ENCODE assay signal across 21 cellular contexts in genomic region chr20:43917380-43917779, GRCh38. TPM values are rescaled to one million over a fixed set of nuclear protein-coding genes. Genes with fewer than 3 reads are reported as not detected.
DNase-seq lines count a peak whose midpoint lies in the region; ATAC-seq and TF ChIP-seq lines count a peak whose summit lies in the region.
"Had no signal": no experiment of that assay in that cellular context is flagged by ENCODE, and none has a peak within 500 bp of the region (broad histone marks: within the 10 kb centered on the region; RNA-seq: fewer than 3 reads in every experiment).

No MANE protein-coding gene starts in this region.

- no peak overlapping the region for H3K27ac ChIP-seq in Karpas-422 (ENCODE audit: low read length)
- no peak overlapping the region for H3K27ac ChIP-seq in mesenchymal stem cell (ENCODE audit: low read length, poor library complexity, severe bottlenecking)
- H3K27ac ChIP-seq: right atrium auricular region, tibial artery had no signal

- H3K36me3 ChIP-seq in GM06990 (ENCODE audit: control insufficient read depth, insufficient read depth, low read length): no peaks in the 10 kb centered on the region
- no peaks in the 10 kb centered on the region for H3K36me3 ChIP-seq in Karpas-422 (ENCODE audit: insufficient read depth, low read length)
- H3K36me3 ChIP-seq in mesenchymal stem cell (ENCODE audit: control insufficient read depth in 1 of 2, insufficient read depth in 2 of 2, low read depth in 1 of 2, low read length in 2 of 2): no peaks in the 10 kb centered on the region
- H3K36me3 ChIP-seq: MG63, right atrium auricular region, tibial artery had no signal

- H4K8ac ChIP-seq in mesenchymal stem cell (ENCODE audit: low read length): no peak overlapping the region

- peaks cover 50% of the 10 kb centered on the region for H3K27me3 Mint-ChIP-seq in activated T-helper 17 cell treated with anti-CD3 and anti-CD28 coated beads, Interleukin-2, amount 50 U/mL, for 72 hours

- peaks cover 4% of the 10 kb centered on the region for H3K9me3 Mint-ChIP-seq in activated T-helper 17 cell treated with anti-CD3 and anti-CD28 coated beads, Interleukin-2, amount 50 U/mL, for 72 hours

- H3K79me1 ChIP-seq in mesenchymal stem cell (replicated peaks; ENCODE audit: low read length, poor library complexity, severe bottlenecking): no peaks in the 10 kb centered on the region

- 95% methylated on average over 7 of the region's 9 CpGs for WGBS in mesenchymal stem cell

- H3K27me3 ChIP-seq in GM06990 (replicated peaks; ENCODE audit: control insufficient read depth, insufficient read depth, low read length) (no peaks in the 10 kb centered on the region; the same call in 1 of the 2 replicates), Karpas-422 (ENCODE audit: low read length) (no peaks in the 10 kb centered on the region), mesenchymal stem cell (ENCODE audit: control insufficient read depth in 1 of 2, insufficient read depth in 1 of 2, low read length in 2 of 2) (peaks cover 11 to 82% of the 10 kb centered on the region in 2 experiments)

- peak overlapping the region; percentile 80 for H3K4me3 Mint-ChIP-seq in activated T-helper 17 cell treated with anti-CD3 and anti-CD28 coated beads, Interleukin-2, amount 50 U/mL, for 72 hours

- H3K79me2 ChIP-seq in Karpas-422 (ENCODE audit: low read length): no peaks in the 10 kb centered on the region

- no peaks in the 10 kb centered on the region for H4K20me1 ChIP-seq in Karpas-422 (ENCODE audit: insufficient read depth, low read depth, low read length)

- peak overlapping the region in 1 of 2 experiments; percentile 44 for H3K14ac ChIP-seq in mesenchymal stem cell (ENCODE audit: low read length in 2 of 2)

- no peak overlapping the region for H2BK12ac ChIP-seq in mesenchymal stem cell (ENCODE audit: low read length in 2 of 2)

- H2BK5ac ChIP-seq in mesenchymal stem cell (ENCODE audit: low read depth, low read length, poor library complexity, severe bottlenecking): no peak overlapping the region

- H3K18ac ChIP-seq in mesenchymal stem cell (ENCODE audit: low read depth in 1 of 2, low read length in 2 of 2): no peak overlapping the region

- DNase-seq in GM06990 (ENCODE audit: extremely low read depth, insufficient read length): no peak
- DNase-seq in Karpas-422: no peak
- DNase-seq in mesenchymal stem cell: no peak
- DNase-seq in MV-4-11 (lab: John Stamatoyannopoulos, UW): no peak
- DNase-seq in NCI-H187 (lab: John Stamatoyannopoulos, UW): no peak
- no peak for DNase-seq in GDM1 (lab: John Stamatoyannopoulos, UW)
- DNase-seq: activated CD4-positive, alpha-beta T cell treated with anti-CD3 and anti-CD28 coated beads, Interleukin-2, amount 10 ng/mL, durations not matched to agents 7 days and 5 days; activated CD8-positive, alpha-beta memory T cell treated with anti-CD3 and anti-CD28 coated beads, Interleukin-2, amount 50 U/mL, for 48 hours; amygdala; COR-L47; effector CD4-positive, alpha-beta T cell; EL; H9; MG63; NCI-H2029; nucleus accumbens; T-cell had no signal

- H3K23ac ChIP-seq in mesenchymal stem cell (ENCODE audit: low read length in 2 of 2): no peak overlapping the region

- H3K4me1 Mint-ChIP-seq in activated T-helper 17 cell treated with anti-CD3 and anti-CD28 coated beads, Interleukin-2, amount 50 U/mL, for 72 hours: peaks cover 19% of the 10 kb centered on the region

- no peak for TF ChIP-seq CTCF in GM06990 (IDR thresholded peaks at IDR 0.05; ENCODE audit: insufficient read depth, low read length, poor library complexity, severe bottlenecking)

- no peak overlapping the region for H3K4ac ChIP-seq in mesenchymal stem cell (ENCODE audit: low read depth in 1 of 2, low read length in 2 of 2)

- H3K9me3 ChIP-seq in Karpas-422 (ENCODE audit: low read length): no peaks in the 10 kb centered on the region
- H3K9me3 ChIP-seq in mesenchymal stem cell (ENCODE audit: control insufficient read depth, low read length): peaks cover 11% of the 10 kb centered on the region

- H3K4me3 ChIP-seq in GM06990 (replicated peaks; ENCODE audit: low read depth, low read length): peak overlapping the region; percentile 70
- no peak overlapping the region for H3K4me3 ChIP-seq in Karpas-422 (ENCODE audit: low read length)
- no peak overlapping the region for H3K4me3 ChIP-seq in mesenchymal stem cell (ENCODE audit: insufficient read depth in 1 of 2, low read depth in 1 of 2, low read length in 2 of 2)
- H3K4me3 ChIP-seq: MG63, right atrium auricular region, tibial artery had no signal

- no peak overlapping the region for H2AK5ac ChIP-seq in mesenchymal stem cell (ENCODE audit: low read length, severe bottlenecking)

- H2BK120ac ChIP-seq in mesenchymal stem cell (ENCODE audit: low read depth, low read length): peak overlapping the region; percentile 62

- ATAC-seq in activated T-helper 17 cell treated with anti-CD3 and anti-CD28 coated beads, Interleukin-2, amount 50 U/mL, for 72 hours (replicated peaks): no peak
- ATAC-seq: stimulated activated effector memory CD8-positive, alpha-beta T cell treated with anti-CD3 and anti-CD28 coated beads, Interleukin-12 subunit alpha, Interleukin-12 subunit beta, amount 100 ng/mL, for 72 hours; T-cell had no signal

- peak overlapping the region; percentile 28 for H4K91ac ChIP-seq in mesenchymal stem cell (ENCODE audit: low read length)

- H3K4me1 ChIP-seq in Karpas-422 (ENCODE audit: low read length): peaks cover 10% of the 10 kb centered on the region
- peaks cover 21% of the 10 kb centered on the region for H3K4me1 ChIP-seq in mesenchymal stem cell (ENCODE audit: control insufficient read depth, insufficient read depth, low read depth, low read length)

- H3K9ac ChIP-seq in Karpas-422 (ENCODE audit: low read length) (no peak overlapping the region), mesenchymal stem cell (ENCODE audit: low read length) (no peak overlapping the region)

- H2BK15ac ChIP-seq in mesenchymal stem cell (ENCODE audit: low read depth, poor library complexity, severe bottlenecking): no peak overlapping the region

- H3K27ac Mint-ChIP-seq in activated T-helper 17 cell treated with anti-CD3 and anti-CD28 coated beads, Interleukin-2, amount 50 U/mL, for 72 hours: no peak overlapping the region
- H3K27ac Mint-ChIP-seq: activated CD4-positive, alpha-beta T cell treated with anti-CD3 and anti-CD28 coated beads, Interleukin-2, amount 10 ng/mL, durations not matched to agents 7 days and 5 days; H9; stimulated activated effector memory CD8-positive, alpha-beta T cell treated with anti-CD3 and anti-CD28 coated beads, Interleukin-12 subunit alpha, Interleukin-12 subunit beta, amount 100 ng/mL, for 72 hours; T-cell had no signal

- H3K36me3 Mint-ChIP-seq in activated T-helper 17 cell treated with anti-CD3 and anti-CD28 coated beads, Interleukin-2, amount 50 U/mL, for 72 hours (ENCODE audit: low read depth): peaks cover 6% of the 10 kb centered on the region
- H3K36me3 Mint-ChIP-seq: stimulated activated effector memory CD8-positive, alpha-beta T cell treated with anti-CD3 and anti-CD28 coated beads, Interleukin-12 subunit alpha, Interleukin-12 subunit beta, amount 100 ng/mL, for 72 hours; T-cell had no signal

- no peak overlapping the region for H3K4me2 ChIP-seq in Karpas-422 (ENCODE audit: low read depth, low read length, poor library complexity, severe bottlenecking)
- H3K4me2 ChIP-seq in mesenchymal stem cell (ENCODE audit: low read length, poor library complexity, severe bottlenecking): no peak overlapping the region

- 0 out of 2 replicates have a peak overlapping the region, but pooled peaks have one; percentile 62 for H2AFZ ChIP-seq in Karpas-422 (ENCODE audit: low read length)
- no peak overlapping the region for H2AFZ ChIP-seq in mesenchymal stem cell (ENCODE audit: low read depth, low read length)

- H3K9me2 ChIP-seq in Karpas-422 (replicated peaks; ENCODE audit: insufficient read depth, low read length): no peaks in the 10 kb centered on the region

RNA-seq across cellular contexts. Expression of gene TOX2, which starts 2.7 kb away (rescaled TPM):
- 42.9 and 54.1 TPM in 2 replicates for total RNA-seq in Karpas-422 (2014; rRNA removed; shearing (Covaris generic); ENCODE audit: low replicate concordance)
- total RNA-seq in activated T-helper 17 cell treated with anti-CD3 and anti-CD28 coated beads, Interleukin-2, amount 50 U/mL, for 72 hours: 1 to 10 TPM; 1.1 to 3.5 TPM
- polyA plus RNA-seq in mesenchymal stem cell (2013, experiment 1 of 2): 170 TPM
- 164 TPM for polyA plus RNA-seq in mesenchymal stem cell (2013, experiment 2 of 2)
